ENCODE assay signal across 19 cellular contexts in the genomic region with DNA sequence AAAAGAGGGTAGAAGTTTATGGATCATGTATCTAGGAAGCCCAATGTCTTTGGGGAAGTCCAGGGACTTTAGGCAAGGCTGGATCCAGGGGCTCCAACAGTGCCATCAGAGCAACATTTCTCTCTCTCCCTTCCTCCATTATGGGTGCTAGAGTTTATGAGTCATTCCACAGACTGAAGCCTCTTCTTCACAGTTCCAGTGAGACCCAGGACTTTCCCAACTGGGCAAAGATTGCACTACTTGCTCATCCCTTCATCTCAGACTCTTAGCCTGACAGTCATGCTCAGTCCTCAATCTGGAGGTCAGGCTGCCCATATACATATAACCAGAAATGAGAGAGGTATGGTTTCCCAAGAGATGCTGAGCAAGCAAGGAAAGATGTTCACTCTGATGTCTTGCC.
"Had no signal": no experiment of that assay in that cellular context is flagged by ENCODE, and none has a peak within 500 bp of the region (broad histone marks: within the 10 kb centered on the region; RNA-seq: fewer than 3 reads in every experiment).

No MANE protein-coding gene starts in this region.

- DNase-seq: activated B cell treated with CpG ODN at 0.5 μM for 24 hours; activated CD4-positive, alpha-beta T cell treated with anti-CD3 and anti-CD28 coated beads for 48 hours; activated CD8-positive, alpha-beta memory T cell treated with anti-CD3 and anti-CD28 coated beads, Interleukin-2, amount 50 U/mL, for 4 hours; activated CD8-positive, alpha-beta T cell treated with anti-CD3 and anti-CD28 coated beads, Interleukin-2, amount 10 ng/mL, durations not matched to agents 7 days and 5 days; activated gamma-delta T cell treated with Interleukin-2 at 50 U/mL for 16 hours; activated naive CD8-positive, alpha-beta T cell treated with anti-CD3 and anti-CD28 coated beads, Interleukin-2, amount 10 ng/mL, durations not matched to agents 7 days and 5 days; activated T-cell treated with anti-CD3 and anti-CD28 coated beads, Interleukin-2, amount 50 U/mL, for 48 hours; hypothalamus; left ventricle myocardium superior; nephron progenitor cell; occipital lobe; right cardiac atrium; small intestine; stimulated activated CD4-positive, alpha-beta T cell treated with anti-CD3 and anti-CD28 coated beads, Interleukin-4, amount 100 ng/mL, for 24 hours; stimulated activated naive CD4-positive, alpha-beta T cell treated with Interleukin-2 at 50 U/mL for 16 hours; substantia nigra; T-helper 2 cell had no signal

- H3K4me1 Mint-ChIP-seq: activated naive CD8-positive, alpha-beta T cell treated with anti-CD3 and anti-CD28 coated beads, Interleukin-2, amount 10 ng/mL, durations not matched to agents 7 days and 5 days had no signal

- H3K27ac ChIP-seq: tibial nerve had no signal

- H3K27ac Mint-ChIP-seq: activated B cell treated with CpG ODN at 0.5 μM for 24 hours; activated CD8-positive, alpha-beta T cell treated with anti-CD3 and anti-CD28 coated beads, Interleukin-2, amount 10 ng/mL, durations not matched to agents 7 days and 5 days; activated naive CD8-positive, alpha-beta T cell treated with anti-CD3 and anti-CD28 coated beads, Interleukin-2, amount 10 ng/mL, durations not matched to agents 7 days and 5 days; nephron progenitor cell; progenitor cell of endocrine pancreas had no signal

- H3K27me3 Mint-ChIP-seq: activated B cell treated with CpG ODN at 0.5 μM for 24 hours had no signal

- ATAC-seq: activated CD8-positive, alpha-beta T cell treated with anti-CD3 and anti-CD28 coated beads, Interleukin-2, amount 10 ng/mL, durations not matched to agents 7 days and 5 days; right cardiac atrium had no signal

- H3K36me3 ChIP-seq: tibial nerve had no signal

- H3K36me3 Mint-ChIP-seq: activated naive CD8-positive, alpha-beta T cell treated with anti-CD3 and anti-CD28 coated beads, Interleukin-2, amount 10 ng/mL, durations not matched to agents 7 days and 5 days had no signal

- H3K4me3 Mint-ChIP-seq: activated B cell treated with CpG ODN at 0.5 μM for 24 hours; activated CD8-positive, alpha-beta T cell treated with anti-CD3 and anti-CD28 coated beads, Interleukin-2, amount 10 ng/mL, durations not matched to agents 7 days and 5 days; activated naive CD8-positive, alpha-beta T cell treated with anti-CD3 and anti-CD28 coated beads, Interleukin-2, amount 10 ng/mL, durations not matched to agents 7 days and 5 days; nephron progenitor cell had no signal

- H3K4me3 ChIP-seq: tibial nerve had no signal

- H3K27me3 ChIP-seq: tibial nerve had no signal
